39 cellular contexts compared by ENCODE assay signal in genomic region chr10:102930720-102931119, GRCh38.
"Had no signal": no experiment of that assay in that cellular context is flagged by ENCODE, and none has a peak within 500 bp of the region (broad histone marks: within the 10 kb centered on the region; RNA-seq: fewer than 3 reads in every experiment).

No MANE protein-coding gene starts in this region.

- DNase-seq: activated effector memory CD4-positive, alpha-beta T cell treated with anti-CD3 and anti-CD28 coated beads, Interleukin-2, amount 50 U/mL, for 16 hours; activated effector memory CD4-positive, alpha-beta T cell treated with Interleukin-2 at 50 U/mL for 16 hours; activated gamma-delta T cell; activated gamma-delta T cell treated with Interleukin-2 at 50 U/mL for 16 hours; activated naive CD4-positive, alpha-beta T cell; activated naive CD4-positive, alpha-beta T cell treated with anti-CD3 and anti-CD28 coated beads for 36 hours; activated naive CD4-positive, alpha-beta T cell treated with anti-CD3 and anti-CD28 coated beads, Interleukin-2, amount 10 ng/mL, durations not matched to agents 7 days and 5 days; activated naive CD4-positive, alpha-beta T cell treated with anti-CD3 and anti-CD28 coated beads, Interleukin-2, amount 50 U/mL, for 16 hours; activated naive CD4-positive, alpha-beta T cell treated with Interleukin-2 at 50 U/mL for 16 hours; activated naive CD8-positive, alpha-beta T cell treated with anti-CD3 and anti-CD28 coated beads for 36 hours; activated naive CD8-positive, alpha-beta T cell treated with anti-CD3 and anti-CD28 coated beads, Interleukin-2, amount 10 ng/mL, durations not matched to agents 7 days and 5 days; activated naive CD8-positive, alpha-beta T cell treated with anti-CD3 and anti-CD28 coated beads, Interleukin-2, amount 50 U/mL, for 24 hours; activated T-cell treated with anti-CD3 and anti-CD28 coated beads, Interleukin-2, amount 50 U/mL, for 4 hours; activated T-cell treated with anti-CD3 and anti-CD28 coated beads, Interleukin-2, amount 50 U/mL, for 48 hours; activated T-cell treated with anti-CD3 and anti-CD28 coated beads, Interleukin-2, amount 50 U/mL, for 72 hours; adrenal gland; amniotic stem cell; amygdala; anterior cingulate cortex; aorta; body of pancreas; brain microvascular endothelial cell; caudate nucleus; central memory CD4-positive, alpha-beta T cell; cerebellar nuclear complex had no signal

- H3K4me3 Mint-ChIP-seq: activated naive CD4-positive, alpha-beta T cell treated with anti-CD3 and anti-CD28 coated beads for 36 hours; activated naive CD4-positive, alpha-beta T cell treated with anti-CD3 and anti-CD28 coated beads, Interleukin-2, amount 10 ng/mL, durations not matched to agents 7 days and 5 days; activated naive CD4-positive, alpha-beta T cell treated with anti-CD3 and anti-CD28 coated beads, Interleukin-2, amount 50 U/mL, for 24 hours; activated naive CD8-positive, alpha-beta T cell; activated naive CD8-positive, alpha-beta T cell treated with anti-CD3 and anti-CD28 coated beads for 36 hours; activated naive CD8-positive, alpha-beta T cell treated with anti-CD3 and anti-CD28 coated beads, Interleukin-2, amount 10 ng/mL, durations not matched to agents 7 days and 5 days; activated naive CD8-positive, alpha-beta T cell treated with anti-CD3 and anti-CD28 coated beads, Interleukin-2, amount 50 U/mL, for 24 hours; activated T-cell treated with anti-CD3 and anti-CD28 coated beads, Interleukin-2, amount 50 U/mL, for 4 hours; activated T-cell treated with anti-CD3 and anti-CD28 coated beads, Interleukin-2, amount 50 U/mL, for 72 hours; activated T-helper 1 cell treated with anti-CD3 and anti-CD28 coated beads, Interleukin-12 subunit alpha, Interleukin-12 subunit beta, Interleukin-2, Interleukin-4 antibody, amounts not matched to agents 30 ng/mL and 10 ng/mL and 1 ng/mL, durations not matched to agents 14 hours and 24 hours and 36 hours; activated T-helper 17 cell treated with anti-CD3 and anti-CD28 coated beads, Interleukin-2, amount 50 U/mL, for 72 hours; brain; central memory CD8-positive, alpha-beta T cell had no signal

- FAIRE-seq: astrocyte, bronchial epithelial cell, colon had no signal

- H3K27me3 ChIP-seq: adrenal gland, ascending aorta, body of pancreas, brain microvascular endothelial cell, breast epithelium, cardiac muscle cell had no signal

- H3K27ac Mint-ChIP-seq: activated naive CD4-positive, alpha-beta T cell treated with anti-CD3 and anti-CD28 coated beads for 36 hours; activated naive CD4-positive, alpha-beta T cell treated with anti-CD3 and anti-CD28 coated beads, Interleukin-2, amount 50 U/mL, for 24 hours; activated naive CD4-positive, alpha-beta T cell treated with anti-CD3 and anti-CD28 coated beads, Interleukin-2, amount 50 U/mL, for 72 hours; activated naive CD8-positive, alpha-beta T cell; activated naive CD8-positive, alpha-beta T cell treated with anti-CD3 and anti-CD28 coated beads for 36 hours; activated naive CD8-positive, alpha-beta T cell treated with anti-CD3 and anti-CD28 coated beads, Interleukin-2, amount 10 ng/mL, durations not matched to agents 7 days and 5 days; activated naive CD8-positive, alpha-beta T cell treated with anti-CD3 and anti-CD28 coated beads, Interleukin-2, amount 50 U/mL, for 24 hours; activated T-cell treated with anti-CD3 and anti-CD28 coated beads, Interleukin-2, amount 50 U/mL, for 72 hours; activated T-helper 1 cell treated with anti-CD3 and anti-CD28 coated beads, Interleukin-12 subunit alpha, Interleukin-12 subunit beta, Interleukin-2, Interleukin-4 antibody, amounts not matched to agents 30 ng/mL and 10 ng/mL and 1 ng/mL, durations not matched to agents 14 hours and 24 hours and 36 hours; activated T-helper 17 cell treated with anti-CD3 and anti-CD28 coated beads, Interleukin-2, amount 50 U/mL, for 72 hours; activated T-helper 2 cell treated with anti-CD3 and anti-CD28 coated beads, Interferon-gamma antibody, Interleukin-2, Interleukin-4, amounts not matched to agents 10 μg/mL and 5 μg/mL and 100 μg/mL, durations not matched to agents 14 hours and 24 hours and 36 hours; brain had no signal

- H3K4me1 ChIP-seq: ascending aorta, body of pancreas, breast epithelium had no signal

- H3K4me1 Mint-ChIP-seq: activated T-helper 17 cell treated with anti-CD3 and anti-CD28 coated beads, Interleukin-2, amount 50 U/mL, for 72 hours; brain had no signal

- H3K4me3 ChIP-seq: adrenal gland, ascending aorta, body of pancreas, breast epithelium, cardiac muscle cell had no signal

- H3K9me3 Mint-ChIP-seq: activated naive CD4-positive, alpha-beta T cell treated with anti-CD3 and anti-CD28 coated beads for 36 hours; activated naive CD4-positive, alpha-beta T cell treated with anti-CD3 and anti-CD28 coated beads, Interleukin-2, amount 10 ng/mL, durations not matched to agents 7 days and 5 days; activated naive CD4-positive, alpha-beta T cell treated with anti-CD3 and anti-CD28 coated beads, Interleukin-2, amount 50 U/mL, for 24 hours; activated naive CD4-positive, alpha-beta T cell treated with anti-CD3 and anti-CD28 coated beads, Interleukin-2, amount 50 U/mL, for 72 hours; activated naive CD8-positive, alpha-beta T cell treated with anti-CD3 and anti-CD28 coated beads for 36 hours; activated naive CD8-positive, alpha-beta T cell treated with anti-CD3 and anti-CD28 coated beads, Interleukin-2, amount 10 ng/mL, durations not matched to agents 7 days and 5 days; activated naive CD8-positive, alpha-beta T cell treated with anti-CD3 and anti-CD28 coated beads, Interleukin-2, amount 50 U/mL, for 24 hours; activated T-cell treated with anti-CD3 and anti-CD28 coated beads, Interleukin-2, amount 50 U/mL, for 4 hours; activated T-cell treated with anti-CD3 and anti-CD28 coated beads, Interleukin-2, amount 50 U/mL, for 72 hours; activated T-helper 1 cell treated with anti-CD3 and anti-CD28 coated beads, Interleukin-12 subunit alpha, Interleukin-12 subunit beta, Interleukin-2, Interleukin-4 antibody, amounts not matched to agents 30 ng/mL and 10 ng/mL and 1 ng/mL, durations not matched to agents 14 hours and 24 hours and 36 hours; activated T-helper 17 cell treated with anti-CD3 and anti-CD28 coated beads, Interleukin-2, amount 50 U/mL, for 72 hours; activated T-helper 2 cell treated with anti-CD3 and anti-CD28 coated beads, Interferon-gamma antibody, Interleukin-2, Interleukin-4, amounts not matched to agents 10 μg/mL and 5 μg/mL and 100 μg/mL, durations not matched to agents 14 hours and 24 hours and 36 hours; central memory CD8-positive, alpha-beta T cell had no signal

- ATAC-seq: activated naive CD4-positive, alpha-beta T cell treated with anti-CD3 and anti-CD28 coated beads, Interleukin-2, amount 50 U/mL, for 72 hours; activated naive CD8-positive, alpha-beta T cell treated with anti-CD3 and anti-CD28 coated beads, Interleukin-2, amount 50 U/mL, for 24 hours; activated T-cell treated with anti-CD3 and anti-CD28 coated beads, Interleukin-2, amount 50 U/mL, for 4 hours; activated T-cell treated with anti-CD3 and anti-CD28 coated beads, Interleukin-2, amount 50 U/mL, for 72 hours; activated T-helper 17 cell treated with anti-CD3 and anti-CD28 coated beads, Interleukin-2, amount 50 U/mL, for 72 hours; body of pancreas had no signal

- H3K9me3 ChIP-seq: adrenal gland, ascending aorta, body of pancreas, breast epithelium had no signal

- H3K27ac ChIP-seq: adrenal gland, ascending aorta, body of pancreas, brain microvascular endothelial cell, breast epithelium, cardiac muscle cell had no signal

- H3K36me3 ChIP-seq: brain microvascular endothelial cell, breast epithelium, cardiac muscle cell had no signal

- H3K27me3 Mint-ChIP-seq: activated naive CD4-positive, alpha-beta T cell treated with anti-CD3 and anti-CD28 coated beads, Interleukin-2, amount 10 ng/mL, durations not matched to agents 7 days and 5 days; activated naive CD4-positive, alpha-beta T cell treated with anti-CD3 and anti-CD28 coated beads, Interleukin-2, amount 50 U/mL, for 24 hours; activated naive CD8-positive, alpha-beta T cell; activated naive CD8-positive, alpha-beta T cell treated with anti-CD3 and anti-CD28 coated beads for 36 hours; activated naive CD8-positive, alpha-beta T cell treated with anti-CD3 and anti-CD28 coated beads, Interleukin-2, amount 10 ng/mL, durations not matched to agents 7 days and 5 days; activated naive CD8-positive, alpha-beta T cell treated with anti-CD3 and anti-CD28 coated beads, Interleukin-2, amount 50 U/mL, for 24 hours; activated T-helper 17 cell treated with anti-CD3 and anti-CD28 coated beads, Interleukin-2, amount 50 U/mL, for 72 hours; brain; central memory CD8-positive, alpha-beta T cell had no signal
